ENCODE assay signal across 15 cellular contexts in the genomic region with DNA sequence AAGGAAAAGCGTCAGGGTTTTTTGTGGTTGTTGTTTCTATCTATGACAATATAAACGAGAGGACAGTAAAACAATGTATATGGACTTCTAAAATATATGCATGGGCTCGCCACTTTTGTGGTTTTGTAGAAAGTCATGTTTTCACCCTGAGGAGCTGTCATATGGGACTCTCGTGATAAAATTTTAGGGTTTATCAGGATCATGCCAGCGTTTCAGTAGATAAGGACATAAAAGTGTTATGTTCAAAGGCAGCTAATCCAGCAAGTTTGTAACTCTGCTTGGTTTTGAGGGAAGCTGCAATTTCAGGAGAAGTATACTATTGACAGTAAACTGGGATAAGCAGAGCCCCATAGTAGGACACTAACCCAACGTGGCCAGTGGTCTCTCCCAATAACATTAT.
DNase-seq lines count a peak whose midpoint lies in the region; ATAC-seq and TF ChIP-seq lines count a peak whose summit lies in the region.
"Had no signal": no experiment of that assay in that cellular context is flagged by ENCODE, and none has a peak within 500 bp of the region (broad histone marks: within the 10 kb centered on the region; RNA-seq: fewer than 3 reads in every experiment).

No MANE protein-coding gene starts in this region.

- H3K4me1 Mint-ChIP-seq in activated CD8-positive, alpha-beta memory T cell treated with anti-CD3 and anti-CD28 coated beads, Interleukin-2, amount 10 ng/mL, durations not matched to agents 7 days and 5 days: peaks cover 80% of the 10 kb centered on the region
- peaks cover 81% of the 10 kb centered on the region for H3K4me1 Mint-ChIP-seq in activated naive CD8-positive, alpha-beta T cell treated with anti-CD3 and anti-CD28 coated beads for 36 hours
- peaks cover 57 to 59% of the 10 kb centered on the region in 2 donors for H3K4me1 Mint-ChIP-seq in natural killer cell

- no peaks in the 10 kb centered on the region for H3K27me3 Mint-ChIP-seq in activated CD8-positive, alpha-beta memory T cell treated with anti-CD3 and anti-CD28 coated beads, Interleukin-2, amount 10 ng/mL, durations not matched to agents 7 days and 5 days
- no peaks in the 10 kb centered on the region for H3K27me3 Mint-ChIP-seq in activated naive CD8-positive, alpha-beta T cell treated with anti-CD3 and anti-CD28 coated beads for 36 hours
- no peaks in the 10 kb centered on the region for H3K27me3 Mint-ChIP-seq in natural killer cell (ENCODE audit: low read depth in 2 of 2)

- no peak for ATAC-seq in activated CD8-positive, alpha-beta memory T cell treated with anti-CD3 and anti-CD28 coated beads, Interleukin-2, amount 10 ng/mL, durations not matched to agents 7 days and 5 days
- no peak for ATAC-seq in natural killer cell
- no peak for ATAC-seq in GM18511 (IDR thresholded peaks at IDR 0.05; ENCODE audit: unreplicated experiment)
- no peak for ATAC-seq in HG03342 (IDR thresholded peaks at IDR 0.05; ENCODE audit: unreplicated experiment)
- ATAC-seq: PC-3, SK-N-SH treated with all-trans-retinoic acid at 6 μM for 48 hours had no signal

- CTCF ChIA-PET in activated CD8-positive, alpha-beta memory T cell treated with anti-CD3 and anti-CD28 coated beads, Interleukin-2, amount 10 ng/mL, durations not matched to agents 7 days and 5 days (lab: Charles Lee): interaction anchor here (0.6 to 3.7 kb wide), 7 partner anchors 10 to 514 kb away, joined by 3 to 16 read pairs (median 4); no protein-coding TSS in a partner anchor

- peaks cover 41% of the 10 kb centered on the region for H3K36me3 Mint-ChIP-seq in activated CD8-positive, alpha-beta memory T cell treated with anti-CD3 and anti-CD28 coated beads, Interleukin-2, amount 10 ng/mL, durations not matched to agents 7 days and 5 days
- H3K36me3 Mint-ChIP-seq in activated naive CD8-positive, alpha-beta T cell treated with anti-CD3 and anti-CD28 coated beads for 36 hours: peaks cover 44% of the 10 kb centered on the region
- H3K36me3 Mint-ChIP-seq in natural killer cell: peaks cover 13% of the 10 kb centered on the region

- no peak for DNase-seq in activated CD8-positive, alpha-beta memory T cell treated with anti-CD3 and anti-CD28 coated beads, Interleukin-2, amount 10 ng/mL, durations not matched to agents 7 days and 5 days
- no peak for DNase-seq in activated CD8-positive, alpha-beta memory T cell treated with anti-CD3 and anti-CD28 coated beads, Interleukin-2, amount 50 U/mL, for 4 hours
- peak; percentile 83 for DNase-seq in OCI-M1 (lab: John Stamatoyannopoulos, UW)
- DNase-seq in activated naive CD8-positive, alpha-beta T cell treated with anti-CD3 and anti-CD28 coated beads for 36 hours: no peak
- no peak for DNase-seq in natural killer cell
- no peak for DNase-seq in EL
- DNase-seq: cortex of kidney, NCI-H1048, NCI-H2081 treated with DMSO at 0.1 percent for 48 hours, NCI-H524 treated with DMSO at 0.1 percent for 48 hours, nephron progenitor cell, PC-3 had no signal

- H3K4me3 Mint-ChIP-seq in activated CD8-positive, alpha-beta memory T cell treated with anti-CD3 and anti-CD28 coated beads, Interleukin-2, amount 10 ng/mL, durations not matched to agents 7 days and 5 days: peak overlapping the region; percentile 2
- peak overlapping the region; percentile 16 for H3K4me3 Mint-ChIP-seq in activated naive CD8-positive, alpha-beta T cell treated with anti-CD3 and anti-CD28 coated beads for 36 hours
- no peak overlapping the region for H3K4me3 Mint-ChIP-seq in natural killer cell
- H3K4me3 Mint-ChIP-seq: nephron progenitor cell had no signal

- intact Hi-C loops in natural killer cell (cut with micrococcal nuclease): loop anchor here (5.0 kb wide), 1 partner anchor 87 kb away; no protein-coding TSS in a partner anchor

- H3K27ac Mint-ChIP-seq in activated CD8-positive, alpha-beta memory T cell treated with anti-CD3 and anti-CD28 coated beads, Interleukin-2, amount 10 ng/mL, durations not matched to agents 7 days and 5 days: peak overlapping the region; percentile 66
- H3K27ac Mint-ChIP-seq in activated naive CD8-positive, alpha-beta T cell treated with anti-CD3 and anti-CD28 coated beads for 36 hours: peak overlapping the region; percentile 93
- H3K27ac Mint-ChIP-seq in natural killer cell: peak overlapping the region; percentile 89 to 95

- no peak for TF ChIP-seq CTCF in natural killer cell (IDR thresholded peaks at IDR 0.05)

- H3K9me3 Mint-ChIP-seq in activated CD8-positive, alpha-beta memory T cell treated with anti-CD3 and anti-CD28 coated beads, Interleukin-2, amount 10 ng/mL, durations not matched to agents 7 days and 5 days (ENCODE audit: low read depth): no peaks in the 10 kb centered on the region
- peaks cover 5% of the 10 kb centered on the region for H3K9me3 Mint-ChIP-seq in activated naive CD8-positive, alpha-beta T cell treated with anti-CD3 and anti-CD28 coated beads for 36 hours
- H3K9me3 Mint-ChIP-seq in natural killer cell: no peaks in the 10 kb centered on the region
- H3K9me3 Mint-ChIP-seq: nephron progenitor cell had no signal
